Comparison of ENCODE assay signal across 21 cellular contexts in the genomic region with DNA sequence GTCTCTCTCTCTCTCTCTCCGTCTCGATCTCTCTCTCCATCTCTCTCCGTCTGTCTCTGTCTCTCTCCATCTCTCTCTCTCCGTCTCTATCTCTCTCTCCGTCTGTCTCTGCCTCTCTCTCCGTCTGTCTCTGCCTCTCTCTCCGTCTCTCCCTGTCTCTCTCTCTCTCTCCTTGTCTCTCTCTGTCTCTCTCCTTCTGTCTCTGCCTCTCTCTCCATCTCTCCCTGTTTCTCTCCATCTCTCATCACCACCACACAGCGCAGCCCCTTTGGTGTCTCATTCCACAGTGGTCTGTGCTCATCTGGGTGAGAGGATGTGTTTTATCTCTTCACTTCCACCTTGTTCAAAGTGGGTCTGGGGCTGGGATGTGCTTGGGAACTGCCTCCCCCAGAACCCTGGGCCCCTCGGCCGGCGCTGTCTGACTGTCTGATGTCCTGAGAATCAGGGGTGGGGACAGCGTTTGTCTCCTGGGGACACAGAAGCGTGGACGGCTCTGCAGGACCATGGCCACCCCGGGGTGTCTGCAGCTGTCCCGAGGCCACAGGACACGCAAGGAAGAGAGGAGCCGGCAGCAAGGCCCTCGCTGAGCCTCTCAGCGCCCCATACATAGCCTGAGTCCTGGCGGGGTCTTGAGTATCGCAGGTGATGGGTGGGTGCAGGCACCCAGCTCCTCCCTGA.
"Had no signal": no experiment of that assay in that cellular context is flagged by ENCODE, and none has a peak within 500 bp of the region (broad histone marks: within the 10 kb centered on the region; RNA-seq: fewer than 3 reads in every experiment).

No MANE protein-coding gene starts in this region.

- H3K4me1 ChIP-seq: adrenal gland had no signal

- H3K27me3 ChIP-seq: adrenal gland, MG63 had no signal

- H3K4me3 ChIP-seq: adrenal gland, MG63, SK-N-MC had no signal

- H3K9me3 ChIP-seq: adrenal gland, MG63 had no signal

- ATAC-seq: activated T-helper 17 cell treated with anti-CD3 and anti-CD28 coated beads, Interleukin-2, amount 50 U/mL, for 72 hours; T-cell had no signal

- H3K27ac ChIP-seq: adrenal gland, SK-N-MC, VCaP had no signal

- DNase-seq: activated CD4-positive, alpha-beta memory T cell treated with anti-CD3 and anti-CD28 coated beads for 36 hours; activated CD4-positive, alpha-beta T cell treated with anti-CD3 and anti-CD28 coated beads, Interleukin-2, amount 10 ng/mL, durations not matched to agents 7 days and 5 days; activated CD4-positive, CD25-positive, alpha-beta regulatory T cell; activated gamma-delta T cell; activated naive CD4-positive, alpha-beta T cell treated with anti-CD3 and anti-CD28 coated beads for 36 hours; activated T-cell treated with anti-CD3 and anti-CD28 coated beads for 4 hours; activated T-cell treated with anti-CD3 and anti-CD28 coated beads, Interleukin-2, amount 50 U/mL, for 48 hours; adrenal gland; anterior cingulate cortex; caudate nucleus; MG63; NCI-H1105; NCI-H1436; NCI-H1694 treated with DMSO at 0.1 percent for 48 hours; NCI-H2029 treated with DMSO at 0.1 percent for 48 hours; NCI-H345; NCI-H510A; T-cell had no signal
